Comparison of ENCODE assay signal across 24 cellular contexts in genomic region chr7:51629206-51629605, GRCh38.
"Had no signal": no experiment of that assay in that cellular context is flagged by ENCODE, and none has a peak within 500 bp of the region (broad histone marks: within the 10 kb centered on the region; RNA-seq: fewer than 3 reads in every experiment).

No MANE protein-coding gene starts in this region.

- H3K27me3 Mint-ChIP-seq: naive B cell had no signal

- H3K27ac ChIP-seq: coronary artery, gastroesophageal sphincter, hepatocyte, pancreas, suprapubic skin, thyroid gland, upper lobe of left lung, vagina had no signal

- H3K4me1 Mint-ChIP-seq: naive B cell, nephron had no signal

- H3K4me1 ChIP-seq: gastroesophageal sphincter, pancreas, suprapubic skin, thyroid gland, upper lobe of left lung, vagina had no signal

- H3K4me3 ChIP-seq: coronary artery, gastroesophageal sphincter, hepatocyte, lung, pancreas, suprapubic skin, thyroid gland, upper lobe of left lung, vagina had no signal

- DNase-seq: effector CD4-positive, alpha-beta T cell; head of caudate nucleus; kidney; left colon; left ventricle myocardium superior; mesenchymal stem cell; midbrain; naive B cell; occipital lobe; pancreas; right cardiac atrium; small intestine; stimulated activated CD4-positive, alpha-beta T cell treated with anti-CD3 and anti-CD28 coated beads, Interleukin-2, amount 100 ng/mL, for 48 hours; stimulated activated naive CD8-positive, alpha-beta T cell treated with anti-CD3 and anti-CD28 coated beads, Interleukin-15, Interleukin-2, amounts not matched to agents 100 U/mL and 50 U/mL, for 24 hours; thyroid gland; upper lobe of left lung had no signal

- H3K36me3 Mint-ChIP-seq: naive B cell had no signal

- H3K9me3 ChIP-seq: gastroesophageal sphincter, pancreas, suprapubic skin, thyroid gland, upper lobe of left lung, vagina had no signal

- ATAC-seq: gastroesophageal sphincter; left colon; left ventricle myocardium superior; pancreas; right cardiac atrium; stimulated activated naive CD8-positive, alpha-beta T cell treated with anti-CD3 and anti-CD28 coated beads, Interleukin-15, Interleukin-2, amounts not matched to agents 100 U/mL and 50 U/mL, for 24 hours had no signal

- H3K27ac Mint-ChIP-seq: naive B cell, nephron, progenitor cell of endocrine pancreas had no signal

- H3K36me3 ChIP-seq: gastroesophageal sphincter, pancreas, suprapubic skin, thyroid gland, upper lobe of left lung, vagina had no signal

- H3K4me3 Mint-ChIP-seq: naive B cell, nephron had no signal

- H3K27me3 ChIP-seq: gastroesophageal sphincter, hepatocyte, pancreas, suprapubic skin, thyroid gland, upper lobe of left lung, vagina had no signal
